1 cellular context compared by ENCODE assay signal in the genomic region with DNA sequence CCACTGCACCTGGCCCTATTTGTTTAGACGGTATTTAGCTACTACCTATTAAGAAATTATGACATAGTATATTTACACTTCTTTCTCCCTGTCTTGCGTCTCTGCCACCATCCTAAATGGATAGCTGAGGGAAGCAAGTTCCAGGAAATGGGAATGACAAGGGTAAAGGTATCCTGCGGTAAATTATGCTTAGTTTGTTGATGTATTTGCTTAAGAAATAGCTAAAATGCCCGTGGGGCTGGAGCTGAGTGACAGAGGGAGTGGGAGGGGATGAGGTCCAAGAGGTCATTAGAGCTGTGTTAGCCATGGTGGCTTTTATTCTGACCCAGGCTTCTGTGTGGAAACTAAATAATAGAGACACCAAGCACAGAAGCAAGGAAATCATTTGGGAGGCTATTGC.
TF ChIP-seq lines count a peak whose summit lies in the region.

No MANE protein-coding gene starts in this region.

TF ChIP-seq in H1, 55 proteins besides CTCF, POLR2A, EP300 and RAD21:
- TF ChIP-seq SIRT6 (IDR thresholded peaks at IDR 0.05; ENCODE audit: low read length) (no peak), POU5F1 (IDR thresholded peaks at IDR 0.05; ENCODE audit: low read depth, low read length) (no peak), SP4 (IDR thresholded peaks at IDR 0.05; ENCODE audit: low read length) (no peak), YY1 (IDR thresholded peaks at IDR 0.05; ENCODE audit: low read depth, low read length) (no peak)
